In the genomic region with DNA sequence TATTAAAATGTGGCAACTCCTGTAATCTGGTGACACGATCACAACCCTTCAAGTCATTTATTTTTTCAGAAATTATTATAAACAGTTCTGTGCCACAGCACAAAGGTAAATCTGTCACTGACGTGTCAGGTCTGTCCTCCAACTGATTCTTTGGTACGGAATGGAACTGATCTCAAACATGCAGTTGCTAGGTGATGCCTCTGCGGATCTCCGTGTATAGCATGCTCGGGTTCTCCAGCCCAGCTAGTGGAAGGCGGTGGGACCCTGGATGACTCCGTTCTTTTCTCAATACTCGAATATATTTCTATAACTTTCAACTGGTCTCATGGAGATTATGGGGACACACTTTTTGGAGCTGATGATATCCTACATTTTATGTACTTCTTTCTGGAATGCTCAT, we compare ENCODE assay signal across 1 cellular context.
TF ChIP-seq lines count a peak whose summit lies in the region.

No MANE protein-coding gene starts in this region.

TF ChIP-seq in HepG2, 621 proteins besides CTCF, POLR2A, EP300 and RAD21:
- no peak for TF ChIP-seq ZBTB7A (CRISPR knock-in tag; IDR thresholded peaks at IDR 0.05)
- TF ChIP-seq ZBTB3 (CRISPR knock-in tag; IDR thresholded peaks at IDR 0.05; ENCODE audit: borderline replicate concordance, low read depth): no peak
- TF ChIP-seq SCMH1 (CRISPR knock-in tag; IDR thresholded peaks at IDR 0.05; ENCODE audit: borderline replicate concordance): no peak
- TF ChIP-seq ZNF383 (CRISPR knock-in tag; IDR thresholded peaks at IDR 0.05; ENCODE audit: borderline replicate concordance): no peak
- TF ChIP-seq ZNF724P (CRISPR knock-in tag; IDR thresholded peaks at IDR 0.05; ENCODE audit: borderline replicate concordance): no peak
- no peak for TF ChIP-seq PHF21A (CRISPR knock-in tag; IDR thresholded peaks at IDR 0.05)
- no peak for TF ChIP-seq ZNF556 (CRISPR knock-in tag; IDR thresholded peaks at IDR 0.05; ENCODE audit: borderline replicate concordance)
- TF ChIP-seq ZNF253 (CRISPR knock-in tag; IDR thresholded peaks at IDR 0.05; ENCODE audit: borderline replicate concordance): no peak
- no peak for TF ChIP-seq ZFP1 (CRISPR knock-in tag; IDR thresholded peaks at IDR 0.05)
- no peak for TF ChIP-seq MXD3 (CRISPR knock-in tag; IDR thresholded peaks at IDR 0.05)
- TF ChIP-seq ZNF589 (CRISPR knock-in tag; conservative IDR thresholded peaks at IDR 0.05): no peak
